In the genomic region with DNA sequence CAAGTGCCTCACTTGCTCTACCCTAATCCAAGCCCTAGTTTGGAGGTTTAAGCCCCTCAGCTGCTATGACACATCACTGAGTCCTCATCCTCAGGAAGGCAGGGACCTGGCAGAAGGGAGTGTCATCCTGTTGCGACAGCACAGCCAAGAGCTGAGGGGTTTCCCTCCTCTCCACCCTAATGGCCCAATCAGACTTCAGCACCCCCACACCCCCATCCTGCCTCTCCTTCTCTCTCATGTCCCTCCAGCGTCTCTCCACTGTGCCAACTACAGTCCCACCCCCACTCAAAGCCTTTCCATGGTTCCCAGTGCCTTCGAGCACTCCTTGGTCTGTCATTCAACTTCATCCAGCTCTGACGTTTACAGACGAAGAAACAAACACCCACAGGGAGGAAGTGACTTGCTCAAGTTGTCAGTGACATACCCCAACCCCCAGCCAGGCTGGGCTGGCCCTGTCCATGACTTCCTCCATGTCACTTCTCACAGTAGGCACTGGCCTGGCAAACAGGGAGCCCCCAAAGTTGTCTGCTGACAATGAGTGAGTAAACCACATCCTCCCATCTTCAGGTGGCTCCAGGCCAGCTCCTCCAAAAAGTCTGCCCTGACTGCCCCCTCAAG, we compare ENCODE assay signal across 8 cellular contexts. TPM values are rescaled to one million over a fixed set of nuclear protein-coding genes. Genes with fewer than 3 reads are reported as not detected.
DNase-seq lines count a peak whose midpoint lies in the region; ATAC-seq, FAIRE-seq and TF ChIP-seq lines count a peak whose summit lies in the region.

No MANE protein-coding gene starts in this region.

- WGBS in small intestine, 3 donors, result 39 to 64% (median 57%) methylated on average over 5 of the region's 5 CpGs

- peak overlapping the region; percentile 56 for H2AFZ ChIP-seq in PC-3 (ENCODE audit: low read length)

- H3K9me3 ChIP-seq in PC-3 (ENCODE audit: low read length) (no peaks in the 10 kb centered on the region), small intestine (ENCODE audit: control insufficient read depth, low read depth) (no peaks in the 10 kb centered on the region)

- no peak for TF ChIP-seq CTCF in PC-3 (conservative IDR thresholded peaks at IDR 0.05; ENCODE audit: low read depth, low read length)

- H3K27ac Mint-ChIP-seq in activated T-cell treated with anti-CD3 and anti-CD28 coated beads, Interleukin-2, amount 50 U/mL, for 24 hours, result peak overlapping the region; percentile 99

- 0 out of 2 replicates have a peak, but pooled peaks cover 4% of the 10 kb centered on the region for H3K36me3 ChIP-seq in PC-3 (ENCODE audit: low read depth, low read length)
- H3K36me3 ChIP-seq in small intestine (ENCODE audit: control insufficient read depth in 2 of 2, insufficient read depth in 2 of 2, low read length in 2 of 2), result no peaks in the 10 kb centered on the region

- H3K4me2 ChIP-seq in PC-3 (ENCODE audit: low read length), result peak overlapping the region; percentile 58

- no peaks in the 10 kb centered on the region for H3K9me2 ChIP-seq in PC-3 (replicated peaks; ENCODE audit: low read length)

- H3K9me3 Mint-ChIP-seq in activated T-cell treated with anti-CD3 and anti-CD28 coated beads, Interleukin-2, amount 50 U/mL, for 24 hours, result peaks cover under 1% of the 10 kb centered on the region

- H3K4me1 ChIP-seq in PC-3 (ENCODE audit: insufficient read depth, low read length) (peaks cover 52% of the 10 kb centered on the region), small intestine (ENCODE audit: control insufficient read depth in 2 of 2, insufficient read depth in 1 of 2, low read depth in 1 of 2, low read length in 1 of 2) (peaks cover 0 to 5% of the 10 kb centered on the region in 2 donors)

- intact Hi-C loops in PC-3 (cut with micrococcal nuclease), result no loop called here

- POLR2A ChIA-PET in PC-3 (lab: Charles Lee; ENCODE audit: unreplicated experiment), result no interaction called here

- no peak for FAIRE-seq in small intestine (lab: Jason Lieb, UNC)

- H3K36me3 Mint-ChIP-seq in activated T-cell treated with anti-CD3 and anti-CD28 coated beads, Interleukin-2, amount 50 U/mL, for 24 hours (ENCODE audit: low read depth), result peaks cover 5% of the 10 kb centered on the region

- H3K9ac ChIP-seq in PC-3 (ENCODE audit: low read length), result peak overlapping the region; percentile 64

- CTCF ChIA-PET in PC-3 (lab: Charles Lee), result no interaction called here

- H4K20me1 ChIP-seq in PC-3 (ENCODE audit: low read length), result no peaks in the 10 kb centered on the region

- H3K4me3 ChIP-seq in PC-3 (ENCODE audit: low read length), result no peak overlapping the region
- no peak overlapping the region for H3K4me3 ChIP-seq in small intestine (ENCODE audit: low read depth in 1 of 2, low read length in 2 of 2)

- H3K4me1 Mint-ChIP-seq in activated T-cell treated with anti-CD3 and anti-CD28 coated beads, Interleukin-2, amount 50 U/mL, for 24 hours (ENCODE audit: low read depth), result peaks cover 56% of the 10 kb centered on the region

- peak overlapping the region; percentile 64 for H3K4me3 Mint-ChIP-seq in activated T-cell treated with anti-CD3 and anti-CD28 coated beads, Interleukin-2, amount 50 U/mL, for 24 hours

- DNase-seq in ELR (ENCODE audit: low read depth) (peak; percentile 91), PC-3 (peak; percentile 85), glomerular visceral epithelial cell (ENCODE audit: extremely low spot score) (peak; percentile 35), small intestine (peak; percentile 23), NCI-H2081 treated with DMSO at 0.1 percent for 48 hours (lab: John Stamatoyannopoulos, UW) (no peak), DMS79 treated with DMSO at 0.1 percent for 48 hours (lab: John Stamatoyannopoulos, UW) (no peak)
- peak; percentile 72 for DNase-seq in activated T-cell treated with anti-CD3 and anti-CD28 coated beads, Interleukin-2, amount 50 U/mL, for 24 hours

- H3K27me3 Mint-ChIP-seq in activated T-cell treated with anti-CD3 and anti-CD28 coated beads, Interleukin-2, amount 50 U/mL, for 24 hours, result no peaks in the 10 kb centered on the region

- no peaks in the 10 kb centered on the region for H3F3A ChIP-seq in PC-3 (ENCODE audit: low read length, unreplicated experiment)

- no peaks in the 10 kb centered on the region for H3K27me3 ChIP-seq in PC-3 (ENCODE audit: low read length)
- no peaks in the 10 kb centered on the region for H3K27me3 ChIP-seq in small intestine (ENCODE audit: control insufficient read depth in 2 of 2, insufficient read depth in 2 of 2, low read length in 2 of 2)

- peaks cover 57% of the 10 kb centered on the region for H3K79me2 ChIP-seq in PC-3 (ENCODE audit: low read length)

- ATAC-seq in PC-3, result peak; percentile 73
- no peak for ATAC-seq in GM19463 (IDR thresholded peaks at IDR 0.05; ENCODE audit: unreplicated experiment)

- H3K27ac ChIP-seq in PC-3 (ENCODE audit: low read length) (peak overlapping the region; percentile 84), small intestine (ENCODE audit: low read depth in 1 of 2, low read length in 1 of 2) (peak overlapping the region in 1 of 2 donors; percentile 59)

- BruUV-seq in PC-3 (replicated peaks; lab: Mats Ljungman, UMichigan), result no TSS peak

RNA-seq across cellular contexts. Expression of a gene that starts 15.6 kb away (rescaled TPM):
- total RNA-seq in PC-3 (2014; rRNA removed), result 86.2 and 124 TPM in 2 replicates
- polyA plus RNA-seq in small intestine, result 10 to 100 TPM; 42.2 to 58.4 (median 48.0) TPM

RNA-seq across cellular contexts. Expression of a gene that starts 57.3 kb away (rescaled TPM):
- 284 and 362 TPM in 2 replicates for total RNA-seq in PC-3 (2014; rRNA removed)
- polyA plus RNA-seq in small intestine, result 100 to 1,000 TPM; 169 to 331 (median 238) TPM

Comparison
In these comparisons a context has a peak if more than half of its experiments do, and no peak if none do; other contexts are left out.
1. DNase-seq: peak in ELR (single experiment), PC-3 (single experiment), activated T-cell treated with anti-CD3 and anti-CD28 coated beads, Interleukin-2, amount 50 U/mL, for 24 hours (single experiment), glomerular visceral epithelial cell (single experiment) and small intestine (single experiment); none in NCI-H2081 treated with DMSO at 0.1 percent for 48 hours (single experiment) and DMS79 treated with DMSO at 0.1 percent for 48 hours (single experiment).